In the genomic region with DNA sequence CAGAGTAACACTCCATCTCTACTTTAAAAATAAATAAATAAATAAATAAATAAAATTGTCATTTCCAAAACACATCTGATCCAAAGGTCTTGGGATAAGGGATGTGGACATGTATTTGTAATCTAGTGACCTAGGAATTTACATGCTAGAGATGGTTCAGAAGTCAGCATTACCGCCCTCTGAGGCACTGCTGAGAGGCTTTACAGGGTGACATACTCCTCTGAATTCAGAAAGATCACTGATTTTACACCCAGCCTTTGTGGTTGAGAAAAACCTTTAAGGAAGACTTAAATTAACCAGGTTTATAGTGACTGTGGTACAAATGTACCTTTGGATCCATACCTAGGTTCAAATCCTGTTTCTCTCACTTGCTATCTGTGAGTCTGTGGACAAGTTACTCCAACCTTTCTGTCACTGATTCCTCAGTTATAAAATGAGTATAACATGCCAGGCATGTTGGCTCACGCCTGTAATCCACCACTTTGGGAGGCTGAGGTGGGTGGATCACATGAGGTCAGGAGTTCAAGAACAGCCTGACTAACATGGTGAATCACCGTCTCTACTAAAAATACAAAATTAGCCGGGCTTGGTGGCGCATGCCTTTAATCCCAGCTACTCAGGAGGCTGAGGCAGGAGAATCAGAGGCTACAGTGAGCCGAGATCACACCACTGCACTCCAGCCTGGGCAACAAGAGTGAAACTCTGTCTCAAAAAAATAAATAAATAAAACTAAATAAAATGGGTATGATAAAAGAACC, we compare ENCODE assay signal across 12 cellular contexts. TPM values are rescaled to one million over a fixed set of nuclear protein-coding genes. Genes with fewer than 3 reads are reported as not detected.
DNase-seq lines count a peak whose midpoint lies in the region; ATAC-seq and TF ChIP-seq lines count a peak whose summit lies in the region.
"Had no signal": no experiment of that assay in that cellular context is flagged by ENCODE, and none has a peak within 500 bp of the region (broad histone marks: within the 10 kb centered on the region; RNA-seq: fewer than 3 reads in every experiment).

No MANE protein-coding gene starts in this region.

- H3K9me3 ChIP-seq in adipocyte (ENCODE audit: control insufficient read depth, low read length) (no peaks in the 10 kb centered on the region), heart right ventricle (no peaks in the 10 kb centered on the region)

- DNase-seq in HK-2 (ENCODE audit: unreplicated experiment) (peak; percentile 62), adipocyte (ENCODE audit: low read depth) (peak; percentile 73), heart right ventricle (no peak), stromal cell of bone marrow (ENCODE audit: low read depth) (peak; percentile 73), D341Med (ENCODE audit: low spot score) (no peak), DMS 273 (lab: John Stamatoyannopoulos, UW; ENCODE audit: unreplicated experiment) (no peak)
- no peak for DNase-seq in activated CD8-positive, alpha-beta memory T cell treated with anti-CD3 and anti-CD28 coated beads, Interleukin-2, amount 10 ng/mL, durations not matched to agents 7 days and 5 days
- DNase-seq: midbrain; OCI-M1; stimulated activated CD4-positive, alpha-beta T cell treated with anti-CD3 and anti-CD28 coated beads, Interleukin-2, amount 100 ng/mL, for 24 hours had no signal

- intact Hi-C loops in heart right ventricle (cut with DNase I) = loop anchor here in 2 of 10 donors (10.0 kb wide), 2 partner anchors 128 to 368 kb away; no protein-coding TSS in a partner anchor

- no peaks in the 10 kb centered on the region for H3K36me3 Mint-ChIP-seq in activated CD8-positive, alpha-beta memory T cell treated with anti-CD3 and anti-CD28 coated beads, Interleukin-2, amount 10 ng/mL, durations not matched to agents 7 days and 5 days

- H3K27me3 ChIP-seq in adipocyte (replicated peaks; ENCODE audit: control insufficient read depth, insufficient read depth, low read length) (no peaks in the 10 kb centered on the region), heart right ventricle (no peaks in the 10 kb centered on the region)

- peak overlapping the region; percentile 48 for H3K9ac ChIP-seq in adipocyte (ENCODE audit: low read length)

- H3K4me1 Mint-ChIP-seq in activated CD8-positive, alpha-beta memory T cell treated with anti-CD3 and anti-CD28 coated beads, Interleukin-2, amount 10 ng/mL, durations not matched to agents 7 days and 5 days = peaks cover 2% of the 10 kb centered on the region

- CTCF ChIA-PET in activated CD8-positive, alpha-beta memory T cell treated with anti-CD3 and anti-CD28 coated beads, Interleukin-2, amount 10 ng/mL, durations not matched to agents 7 days and 5 days (lab: Charles Lee) = no interaction called here

- no peak overlapping the region for H3K27ac Mint-ChIP-seq in activated CD8-positive, alpha-beta memory T cell treated with anti-CD3 and anti-CD28 coated beads, Interleukin-2, amount 10 ng/mL, durations not matched to agents 7 days and 5 days
- H3K27ac Mint-ChIP-seq: dendritic cell treated with granulocyte-macrophage colony-stimulating factor and Interleukin-4, amounts not matched to agents 40 ng/mL and 50 ng/mL, for 4 days had no signal

- no peak overlapping the region for H3K4me3 Mint-ChIP-seq in activated CD8-positive, alpha-beta memory T cell treated with anti-CD3 and anti-CD28 coated beads, Interleukin-2, amount 10 ng/mL, durations not matched to agents 7 days and 5 days
- H3K4me3 Mint-ChIP-seq: dendritic cell treated with granulocyte-macrophage colony-stimulating factor and Interleukin-4, amounts not matched to agents 40 ng/mL and 50 ng/mL, for 4 days had no signal

- H3K9me3 Mint-ChIP-seq in activated CD8-positive, alpha-beta memory T cell treated with anti-CD3 and anti-CD28 coated beads, Interleukin-2, amount 10 ng/mL, durations not matched to agents 7 days and 5 days (ENCODE audit: low read depth) = no peaks in the 10 kb centered on the region
- H3K9me3 Mint-ChIP-seq: dendritic cell treated with granulocyte-macrophage colony-stimulating factor and Interleukin-4, amounts not matched to agents 40 ng/mL and 50 ng/mL, for 4 days had no signal

- no peak for TF ChIP-seq CTCF in heart right ventricle (IDR thresholded peaks at IDR 0.05)

- H3K4me3 ChIP-seq in adipocyte (ENCODE audit: low read length) (peak overlapping the region; percentile 42), heart right ventricle (no peak overlapping the region)

- H3K27me3 Mint-ChIP-seq in activated CD8-positive, alpha-beta memory T cell treated with anti-CD3 and anti-CD28 coated beads, Interleukin-2, amount 10 ng/mL, durations not matched to agents 7 days and 5 days = no peaks in the 10 kb centered on the region
- H3K27me3 Mint-ChIP-seq: dendritic cell treated with granulocyte-macrophage colony-stimulating factor and Interleukin-4, amounts not matched to agents 40 ng/mL and 50 ng/mL, for 4 days had no signal

- ATAC-seq in heart right ventricle (peak in 6 of 8 donors; percentile 30 to 78 (median 47)), GM18505 (IDR thresholded peaks at IDR 0.05; ENCODE audit: unreplicated experiment) (no peak)
- no peak for ATAC-seq in activated CD8-positive, alpha-beta memory T cell treated with anti-CD3 and anti-CD28 coated beads, Interleukin-2, amount 10 ng/mL, durations not matched to agents 7 days and 5 days

- WGBS in heart right ventricle, 2 donors = 64 to 67% methylated on average over 6 of the region's 6 CpGs

- peak overlapping the region in 4 of 10 donors; percentile 9 to 57 (median 24) for H3K27ac ChIP-seq in heart right ventricle

- no peak for TF ChIP-seq POLR2A in GM18505 (IDR thresholded peaks at IDR 0.05; ENCODE audit: borderline replicate concordance, extremely low read depth, insufficient read depth, insufficient read length)

- H3K36me3 ChIP-seq in adipocyte (ENCODE audit: control insufficient read depth, insufficient read depth, low read length, severe bottlenecking) (no peaks in the 10 kb centered on the region), heart right ventricle (no peaks in the 10 kb centered on the region)

- H3K4me1 ChIP-seq in adipocyte (ENCODE audit: control insufficient read depth, insufficient read depth, low read length) (peaks cover 29% of the 10 kb centered on the region), heart right ventricle (peaks cover 2 to 44% (median 23%) of the 10 kb centered on the region in 9 donors)

RNA-seq across cellular contexts. Expression of a gene that starts 20.1 kb away (rescaled TPM):
- 10 to 100 TPM; 32.5 to 77.9 (median 55.6) TPM for total RNA-seq in heart right ventricle
- 10 to 100 TPM; 42.9 to 82.9 TPM for polyA plus RNA-seq in heart right ventricle
- total RNA-seq in activated CD8-positive, alpha-beta memory T cell treated with anti-CD3 and anti-CD28 coated beads, Interleukin-2, amount 10 ng/mL, durations not matched to agents 7 days and 5 days = 10 to 100 TPM; 46.5 to 48.5 TPM

Comparison
In these comparisons a context has a peak if more than half of its experiments do, and no peak if none do; other contexts are left out.
1. DNase-seq: peak in HK-2 (single experiment), adipocyte (single experiment) and stromal cell of bone marrow (single experiment); none in heart right ventricle (0 of 2), activated CD8-positive, alpha-beta memory T cell treated with anti-CD3 and anti-CD28 coated beads, Interleukin-2, amount 10 ng/mL, durations not matched to agents 7 days and 5 days (single experiment), D341Med (single experiment) and DMS 273 (single experiment).
2. ATAC-seq: peak in heart right ventricle (6 of 8); none in activated CD8-positive, alpha-beta memory T cell treated with anti-CD3 and anti-CD28 coated beads, Interleukin-2, amount 10 ng/mL, durations not matched to agents 7 days and 5 days (single experiment) and GM18505 (single experiment).